In the genomic region with DNA sequence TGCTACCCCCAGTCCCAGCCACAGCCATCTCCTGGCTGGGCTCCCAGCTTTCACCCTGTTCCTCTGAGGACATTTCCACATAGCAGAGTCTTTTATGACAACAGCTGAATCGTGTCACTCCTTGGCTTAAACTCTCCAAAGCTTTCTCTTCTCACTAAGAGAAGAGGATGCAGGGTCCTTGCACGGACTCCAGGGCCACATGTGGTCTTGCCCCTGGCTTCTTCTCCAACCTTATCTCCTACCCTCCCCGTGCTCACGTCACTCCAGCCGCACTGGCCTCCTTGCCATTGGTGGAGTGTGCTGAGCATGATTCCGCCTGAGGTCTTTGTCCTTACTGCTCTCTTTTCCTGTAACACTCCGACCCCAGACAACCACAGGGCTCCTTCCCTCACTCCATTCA, we compare ENCODE assay signal across 36 cellular contexts. TPM values are rescaled to one million over a fixed set of nuclear protein-coding genes. Genes with fewer than 3 reads are reported as not detected.
DNase-seq lines count a peak whose midpoint lies in the region; ATAC-seq and TF ChIP-seq lines count a peak whose summit lies in the region.
"Had no signal": no experiment of that assay in that cellular context is flagged by ENCODE, and none has a peak within 500 bp of the region (broad histone marks: within the 10 kb centered on the region; RNA-seq: fewer than 3 reads in every experiment).

No MANE protein-coding gene starts in this region.

- DNase-seq in colonic mucosa (peak; percentile 21), hepatocyte (ENCODE audit: low spot score) (peak; percentile 14), trophoblast cell (no peak), NCI-H2171 treated with DMSO at 0.1 percent for 48 hours (lab: John Stamatoyannopoulos, UW) (no peak), T-helper 9 cell (no peak)
- no peak for DNase-seq in CD8-positive, alpha-beta memory T cell
- DNase-seq: activated CD4-positive, alpha-beta T cell treated with anti-CD3 and anti-CD28 coated beads, Interleukin-2, amount 50 U/mL, for 4 hours; activated CD4-positive, CD25-positive, alpha-beta regulatory T cell; activated CD8-positive, alpha-beta memory T cell treated with anti-CD3 and anti-CD28 coated beads, Interleukin-2, amount 10 ng/mL, durations not matched to agents 7 days and 5 days; activated naive CD4-positive, alpha-beta T cell; activated T-cell treated with anti-CD3 and anti-CD28 coated beads, Interleukin-2, amount 50 U/mL, for 48 hours; AML-193; CD4-positive, alpha-beta memory T cell; dermis blood vessel endothelial cell; GOT3; KBM-7; mesendoderm; MG63; NCI-H1105; NCI-H187; stimulated activated naive CD4-positive, alpha-beta T cell; T-helper 1 cell had no signal

- intact Hi-C loops in colonic mucosa (cut with DNase I): no loop called here

- no peaks in the 10 kb centered on the region for H3K36me3 ChIP-seq in BLaER1 treated with 17β-estradiol and CSF1 and Interleukin-3, amounts not matched to agents 10 nM and 100 nM
- H3K36me3 ChIP-seq in colonic mucosa (no peaks in the 10 kb centered on the region), hepatocyte (replicated peaks; ENCODE audit: insufficient read depth, low read depth) (no peaks in the 10 kb centered on the region), trophoblast cell (ENCODE audit: control insufficient read depth in 1 of 2, insufficient read depth in 2 of 2, low read length in 2 of 2) (no peaks in the 10 kb centered on the region)
- H3K36me3 ChIP-seq in CD8-positive, alpha-beta memory T cell (ENCODE audit: insufficient read depth, low read length): no peaks in the 10 kb centered on the region
- H3K36me3 ChIP-seq: MG63, neutrophil, prostate gland had no signal

- peaks cover 12 to 48% of the 10 kb centered on the region in 2 donors for H3K27me3 Mint-ChIP-seq in CD8-positive, alpha-beta memory T cell

- no peak overlapping the region for H3K27ac ChIP-seq in BLaER1 treated with 17β-estradiol and CSF1 and Interleukin-3, amounts not matched to agents 10 nM and 100 nM
- H3K27ac ChIP-seq in colonic mucosa (no peak overlapping the region), hepatocyte (no peak overlapping the region), trophoblast cell (ENCODE audit: low read depth, low read length) (no peak overlapping the region)
- H3K27ac ChIP-seq in CD8-positive, alpha-beta memory T cell (ENCODE audit: low read depth, low read length): no peak overlapping the region
- H3K27ac ChIP-seq: A549, neutrophil, prostate gland, RWPE1 had no signal

- peaks cover 11% of the 10 kb centered on the region for H3K79me1 ChIP-seq in trophoblast cell (ENCODE audit: low read length)

- H3K27me3 ChIP-seq in BLaER1 treated with 17β-estradiol and CSF1 and Interleukin-3, amounts not matched to agents 10 nM and 100 nM: no peaks in the 10 kb centered on the region; a peak in 1 of 22 replicates
- H3K27me3 ChIP-seq in colonic mucosa (no peaks in the 10 kb centered on the region), hepatocyte (peaks cover 25% of the 10 kb centered on the region), trophoblast cell (ENCODE audit: insufficient read depth, low read length) (no peaks in the 10 kb centered on the region)
- peaks cover 6% of the 10 kb centered on the region for H3K27me3 ChIP-seq in CD8-positive, alpha-beta memory T cell (ENCODE audit: insufficient read depth, low read length, poor library complexity, severe bottlenecking)

- H2AFZ ChIP-seq in hepatocyte: no peak overlapping the region
- no peak overlapping the region for H2AFZ ChIP-seq in trophoblast cell (ENCODE audit: insufficient read depth, low read length, poor library complexity)

- no peak overlapping the region for H2AK5ac ChIP-seq in trophoblast cell (ENCODE audit: low read length)

- H3K9me3 ChIP-seq in BLaER1 treated with 17β-estradiol and CSF1 and Interleukin-3, amounts not matched to agents 10 nM and 100 nM (replicated peaks in 1 of 11): no peaks in the 10 kb centered on the region
- H3K9me3 ChIP-seq in colonic mucosa (no peaks in the 10 kb centered on the region), hepatocyte (ENCODE audit: low read depth) (no peaks in the 10 kb centered on the region), trophoblast cell (ENCODE audit: insufficient read depth, low read depth, low read length) (no peaks in the 10 kb centered on the region)
- H3K9me3 ChIP-seq in CD8-positive, alpha-beta memory T cell (ENCODE audit: low read length): no peaks in the 10 kb centered on the region
- H3K9me3 ChIP-seq: A549, MG63, neutrophil, prostate gland had no signal

- peaks cover 0 to 2% (median 0%) of the 10 kb centered on the region in 3 donors for H3K4me1 Mint-ChIP-seq in CD8-positive, alpha-beta memory T cell
- H3K4me1 Mint-ChIP-seq: activated CD8-positive, alpha-beta memory T cell treated with anti-CD3 and anti-CD28 coated beads, Interleukin-2, amount 10 ng/mL, durations not matched to agents 7 days and 5 days; central memory CD8-positive, alpha-beta T cell had no signal

- no peak overlapping the region for H2BK120ac ChIP-seq in trophoblast cell (ENCODE audit: insufficient read depth, low read length, poor library complexity)

- POLR2A ChIA-PET in CD8-positive, alpha-beta memory T cell (lab: Charles Lee): no interaction called here

- H3K18ac ChIP-seq in trophoblast cell (ENCODE audit: low read length): no peak overlapping the region

- TF ChIP-seq CTCF in colonic mucosa (IDR thresholded peaks at IDR 0.05) (no peak), hepatocyte (IDR thresholded peaks at IDR 0.05; ENCODE audit: poor library complexity) (no peak)

- H3K79me2 ChIP-seq in hepatocyte (no peaks in the 10 kb centered on the region), trophoblast cell (ENCODE audit: control insufficient read depth, insufficient read depth, low read length, poor library complexity) (no peaks in the 10 kb centered on the region)

- no peak overlapping the region for H3K4me3 Mint-ChIP-seq in CD8-positive, alpha-beta memory T cell
- H3K4me3 Mint-ChIP-seq: activated CD8-positive, alpha-beta memory T cell treated with anti-CD3 and anti-CD28 coated beads, Interleukin-2, amount 10 ng/mL, durations not matched to agents 7 days and 5 days; CD4-positive, alpha-beta memory T cell; central memory CD8-positive, alpha-beta T cell had no signal

- no peaks in the 10 kb centered on the region for H4K20me1 ChIP-seq in BLaER1 treated with 17β-estradiol and CSF1 and Interleukin-3, amounts not matched to agents 10 nM and 100 nM
- no peaks in the 10 kb centered on the region for H4K20me1 ChIP-seq in hepatocyte (ENCODE audit: insufficient read depth, poor library complexity, severe bottlenecking)

- H2BK12ac ChIP-seq in trophoblast cell (ENCODE audit: low read length): peak overlapping the region; percentile 5

- no peak overlapping the region for H3K4ac ChIP-seq in trophoblast cell (ENCODE audit: low read depth, low read length)

- no peak overlapping the region for H2BK5ac ChIP-seq in trophoblast cell (ENCODE audit: low read depth, low read length, poor library complexity)

- 72% methylated on average over 7 of the region's 7 CpGs for WGBS in hepatocyte (ENCODE audit: low lambda C conversion rate, missing lambda C conversion rate)
- WGBS in trophoblast cell (ENCODE audit: extremely low coverage, insufficient coverage, insufficient read length): no CpG with 5 or more reads among the region's 7 CpGs

- H4K8ac ChIP-seq in trophoblast cell (ENCODE audit: low read depth, low read length): no peak overlapping the region

- H3K27ac Mint-ChIP-seq in CD8-positive, alpha-beta memory T cell: no peak overlapping the region
- H3K27ac Mint-ChIP-seq: activated CD8-positive, alpha-beta memory T cell treated with anti-CD3 and anti-CD28 coated beads, Interleukin-2, amount 10 ng/mL, durations not matched to agents 7 days and 5 days; CD4-positive, alpha-beta memory T cell had no signal

- peaks cover 26 to 52% (median 49%) of the 10 kb centered on the region in 10 experiments for H3K4me1 ChIP-seq in BLaER1 treated with 17β-estradiol and CSF1 and Interleukin-3, amounts not matched to agents 10 nM and 100 nM
- H3K4me1 ChIP-seq in colonic mucosa (no peaks in the 10 kb centered on the region), hepatocyte (ENCODE audit: insufficient read depth) (no peaks in the 10 kb centered on the region), trophoblast cell (ENCODE audit: control insufficient read depth in 1 of 2, insufficient read depth in 2 of 2, low read length in 2 of 2) (peaks cover 7 to 10% of the 10 kb centered on the region in 2 experiments)
- peaks cover 8% of the 10 kb centered on the region for H3K4me1 ChIP-seq in CD8-positive, alpha-beta memory T cell (ENCODE audit: insufficient read depth, low read length)
- H3K4me1 ChIP-seq: prostate gland had no signal

- H3K14ac ChIP-seq in trophoblast cell (ENCODE audit: low read length): no peak overlapping the region

- ATAC-seq in HG02840 (IDR thresholded peaks at IDR 0.05; ENCODE audit: low FRiP score, unreplicated experiment): no peak
- ATAC-seq: activated CD8-positive, alpha-beta memory T cell treated with anti-CD3 and anti-CD28 coated beads, Interleukin-2, amount 10 ng/mL, durations not matched to agents 7 days and 5 days; esophagus mucosa had no signal

- CTCF ChIA-PET in CD8-positive, alpha-beta memory T cell (lab: Charles Lee): interaction anchor here (1.3 to 3.2 kb wide), 2 partner anchors 19 to 49 kb away, joined by 3 to 9 read pairs; no protein-coding TSS in a partner anchor

- H4K91ac ChIP-seq in trophoblast cell (ENCODE audit: low read depth, low read length): no peak overlapping the region

- no peak overlapping the region for H3K4me3 ChIP-seq in BLaER1 treated with 17β-estradiol and CSF1 and Interleukin-3, amounts not matched to agents 10 nM and 100 nM
- H3K4me3 ChIP-seq in colonic mucosa (no peak overlapping the region), hepatocyte (no peak overlapping the region), trophoblast cell (ENCODE audit: low read depth, low read length) (no peak overlapping the region)
- H3K4me3 ChIP-seq in CD8-positive, alpha-beta memory T cell (ENCODE audit: low read length): no peak overlapping the region
- H3K4me3 ChIP-seq: A549, MG63, prostate gland had no signal

- H3K9me2 ChIP-seq in hepatocyte (replicated peaks; ENCODE audit: insufficient read depth): no peaks in the 10 kb centered on the region

- no peak overlapping the region for H4K12ac ChIP-seq in trophoblast cell (ENCODE audit: low read depth, low read length)

- no peak overlapping the region for H3K9ac ChIP-seq in BLaER1 treated with 17β-estradiol and CSF1 and Interleukin-3, amounts not matched to agents 10 nM and 100 nM
- H3K9ac ChIP-seq in colonic mucosa (ENCODE audit: low read depth in 2 of 2, low read length in 2 of 2) (no peak overlapping the region), trophoblast cell (ENCODE audit: low read length) (no peak overlapping the region)

- H3K4me2 ChIP-seq in BLaER1 treated with 17β-estradiol and CSF1 and Interleukin-3, amounts not matched to agents 10 nM and 100 nM: peak overlapping the region in 6 of 11 experiments; percentile 12 to 96 (median 94); a peak in 5 of 22 replicates
- H3K4me2 ChIP-seq in hepatocyte (no peak overlapping the region), trophoblast cell (ENCODE audit: low read length) (no peak overlapping the region)
- H3K4me2 ChIP-seq: A549 had no signal

- no peaks in the 10 kb centered on the region for H3K9me3 Mint-ChIP-seq in CD8-positive, alpha-beta memory T cell
- H3K9me3 Mint-ChIP-seq: CD4-positive, alpha-beta memory T cell; central memory CD8-positive, alpha-beta T cell had no signal

- no peak overlapping the region for H3K23ac ChIP-seq in trophoblast cell (ENCODE audit: low read length)

- no peaks in the 10 kb centered on the region for H3K36me3 Mint-ChIP-seq in CD8-positive, alpha-beta memory T cell
- H3K36me3 Mint-ChIP-seq: activated CD8-positive, alpha-beta memory T cell treated with anti-CD3 and anti-CD28 coated beads, Interleukin-2, amount 10 ng/mL, durations not matched to agents 7 days and 5 days; CD4-positive, alpha-beta memory T cell had no signal

RNA-seq across cellular contexts. Expression of a gene that starts 39.9 kb away (rescaled TPM):
- total RNA-seq in colonic mucosa: not detected
- not detected in 2 replicates for total RNA-seq in hepatocyte
- not detected in 2 replicates for polyA plus RNA-seq in hepatocyte
- 0.05 TPM in 1 of 2 replicates, not detected in the other for polyA plus RNA-seq in trophoblast cell (2013)
- not detected for total RNA-seq in CD8-positive, alpha-beta memory T cell
- polyA plus RNA-seq in CD8-positive, alpha-beta memory T cell: not detected
- total RNA-seq: activated CD8-positive, alpha-beta memory T cell treated with anti-CD3 and anti-CD28 coated beads, Interleukin-2, amount 10 ng/mL, durations not matched to agents 7 days and 5 days; CD4-positive, alpha-beta memory T cell; Daoy; dermis blood vessel endothelial cell; esophagus mucosa; frontal cortex; NCI-H460; OCI-LY7; skeletal muscle tissue; urinary bladder had no signal
- polyA plus RNA-seq: A549; CD4-positive, alpha-beta memory T cell; urinary bladder had no signal

Comparison
In these comparisons a context has a peak if more than half of its experiments do, and no peak if none do; other contexts are left out.
1. H3K4me2 ChIP-seq: peak in BLaER1 treated with 17β-estradiol and CSF1 and Interleukin-3, amounts not matched to agents 10 nM and 100 nM (6 of 11); none in hepatocyte (single experiment) and trophoblast cell (single experiment).
2. DNase-seq: peak in colonic mucosa (single experiment) and hepatocyte (single experiment); none in trophoblast cell (0 of 2), CD8-positive, alpha-beta memory T cell (0 of 5), NCI-H2171 treated with DMSO at 0.1 percent for 48 hours (single experiment) and T-helper 9 cell (single experiment).